Comparison of ENCODE assay signal across 27 cellular contexts in the genomic region with DNA sequence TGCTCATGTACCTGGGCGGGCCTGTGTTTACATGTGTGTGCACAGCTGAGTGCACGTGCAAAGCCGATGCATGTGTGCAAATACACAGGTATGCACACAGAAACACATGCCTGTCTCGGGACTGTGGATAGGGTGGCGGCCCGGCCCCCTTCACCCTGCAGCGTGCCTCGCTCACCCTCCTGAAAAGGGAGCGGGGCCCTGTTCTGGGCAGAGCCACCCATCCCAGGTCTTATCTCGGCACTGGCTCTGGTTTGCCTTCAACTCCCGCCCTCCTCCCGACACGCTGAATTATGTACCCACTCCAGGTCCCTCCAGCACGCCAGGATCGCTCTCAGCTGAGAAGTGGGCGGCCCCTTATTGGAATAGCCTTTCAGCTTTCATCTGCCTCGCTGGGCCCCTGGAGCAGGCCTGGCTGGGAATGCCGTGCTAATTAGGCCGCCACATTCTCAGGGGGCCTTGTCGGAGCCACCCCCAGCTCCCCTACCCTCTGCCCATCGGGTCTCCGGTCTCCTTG.
DNase-seq lines count a peak whose midpoint lies in the region; FAIRE-seq and TF ChIP-seq lines count a peak whose summit lies in the region.
"Had no signal": no experiment of that assay in that cellular context is flagged by ENCODE, and none has a peak within 500 bp of the region (broad histone marks: within the 10 kb centered on the region; RNA-seq: fewer than 3 reads in every experiment).

No MANE protein-coding gene starts in this region.

- H3K27me3 Mint-ChIP-seq in H9 (ENCODE audit: low read depth) (peaks cover 39% of the 10 kb centered on the region), nephron progenitor cell (ENCODE audit: low read depth, poor library complexity) (peaks cover 23% of the 10 kb centered on the region)

- WGBS in H9 (ENCODE audit: extremely low coverage, insufficient read length, low lambda C conversion rate): no CpG with 5 or more reads among the region's 22 CpGs

- H2AK5ac ChIP-seq in H9 (ENCODE audit: insufficient read length, low read length): no peak overlapping the region

- H3K9me3 ChIP-seq in H9 (ENCODE audit: control insufficient read depth, low read depth, low read length) (no peaks in the 10 kb centered on the region), left ventricle myocardium inferior (replicated peaks) (no peaks in the 10 kb centered on the region)
- H3K9me3 ChIP-seq: body of pancreas had no signal

- H3K4me3 Mint-ChIP-seq in H9 (no peak overlapping the region), nephron progenitor cell (no peak overlapping the region)
- H3K4me3 Mint-ChIP-seq: activated CD8-positive, alpha-beta T cell treated with anti-CD3 and anti-CD28 coated beads, Interleukin-2, amount 10 ng/mL, durations not matched to agents 7 days and 5 days; stimulated activated memory B cell treated with anti-CD40 and anti-IgM and Interleukin-4, amounts not matched to agents 10 μg/mL and 1 μg/mL and 100 μg/mL, for 72 hours had no signal

- no peak overlapping the region for H4K8ac ChIP-seq in H9 (replicated peaks; ENCODE audit: insufficient read length, low read depth, low read length)

- H3K79me2 ChIP-seq in H9 (ENCODE audit: insufficient read depth, low read length): no peaks in the 10 kb centered on the region

- no peaks in the 10 kb centered on the region for H4K20me1 ChIP-seq in H9 (ENCODE audit: control insufficient read depth, insufficient read depth, insufficient read length)

- no peaks in the 10 kb centered on the region for H3K79me1 ChIP-seq in H9 (ENCODE audit: insufficient read depth, low read depth, low read length, poor library complexity, severe bottlenecking)

- no peaks in the 10 kb centered on the region for H3K27me3 ChIP-seq in H9 (ENCODE audit: insufficient read depth, low read length)
- no peaks in the 10 kb centered on the region for H3K27me3 ChIP-seq in left ventricle myocardium inferior (ENCODE audit: low read depth)
- H3K27me3 ChIP-seq: BLaER1 treated with 17β-estradiol and CSF1 and Interleukin-3, amounts not matched to agents 10 nM and 100 nM; body of pancreas had no signal

- H3K18ac ChIP-seq in H9 (ENCODE audit: insufficient read length, low read depth, low read length): no peak overlapping the region

- intact Hi-C loops in left ventricle myocardium inferior (cut with micrococcal nuclease): no loop called here

- H3K27ac Mint-ChIP-seq in H9 (no peak overlapping the region), nephron progenitor cell (peak overlapping the region; percentile 64)
- H3K27ac Mint-ChIP-seq: activated CD8-positive, alpha-beta T cell treated with anti-CD3 and anti-CD28 coated beads, Interleukin-2, amount 10 ng/mL, durations not matched to agents 7 days and 5 days; stimulated activated memory B cell treated with anti-CD40 and anti-IgM and Interleukin-4, amounts not matched to agents 10 μg/mL and 1 μg/mL and 100 μg/mL, for 72 hours had no signal

- no peak overlapping the region for H4K91ac ChIP-seq in H9 (ENCODE audit: insufficient read length, low read depth, low read length)

- no peak overlapping the region for H4K5ac ChIP-seq in H9 (ENCODE audit: insufficient read length, low read depth, low read length)

- TF ChIP-seq POLR2A in GM12892 (IDR thresholded peaks at IDR 0.05; ENCODE audit: low read depth, low read length): no peak

- H3K4me1 Mint-ChIP-seq in H9 (peaks cover 5 to 15% of the 10 kb centered on the region in 2 experiments; a peak in 3 of 4 replicates), nephron progenitor cell (peaks cover 58% of the 10 kb centered on the region)
- H3K4me1 Mint-ChIP-seq: stimulated activated memory B cell treated with anti-CD40 and anti-IgM and Interleukin-4, amounts not matched to agents 10 μg/mL and 1 μg/mL and 100 μg/mL, for 72 hours had no signal

- DNase-seq in H9 (no peak), amniotic epithelial cell (ENCODE audit: low read depth) (peak; percentile 18), left ventricle myocardium inferior (peak; percentile 73), nephron progenitor cell (peak; percentile 58), SIG-M5 (lab: John Stamatoyannopoulos, UW) (no peak), hippocampal formation (lab: John Stamatoyannopoulos, UW) (no peak), GM19239 (ENCODE audit: insufficient read length, low spot score) (no peak), GM12892 (ENCODE audit: insufficient read length) (no peak)
- DNase-seq: activated CD4-positive, alpha-beta T cell treated with anti-CD3 and anti-CD28 coated beads for 1 hour; activated CD8-positive, alpha-beta T cell treated with anti-CD3 and anti-CD28 coated beads, Interleukin-2, amount 10 ng/mL, durations not matched to agents 7 days and 5 days; activated effector memory CD4-positive, alpha-beta T cell treated with anti-CD3 and anti-CD28 coated beads, Interleukin-2, amount 50 U/mL, for 16 hours; activated T-cell treated with anti-CD3 and anti-CD28 coated beads for 4 hours; body of pancreas; COR-L47; effector memory CD4-positive, alpha-beta T cell; foreskin fibroblast; GF-D8; GOT3; NCI-H226; occipital lobe; OCI-M1; stimulated activated CD4-positive, alpha-beta T cell treated with anti-CD3 and anti-CD28 coated beads, Interleukin-4, amount 100 ng/mL, for 1 hour; T-helper 1 cell had no signal

- H3K4me3 ChIP-seq in left ventricle myocardium inferior: peak overlapping the region; percentile 38
- H3K4me3 ChIP-seq: BLaER1 treated with 17β-estradiol and CSF1 and Interleukin-3, amounts not matched to agents 10 nM and 100 nM; body of pancreas had no signal

- H3K56ac ChIP-seq in H9 (ENCODE audit: insufficient read length, low read depth, low read length): no peak overlapping the region

- H3K4ac ChIP-seq in H9 (ENCODE audit: low read depth, low read length): no peak overlapping the region

- H3K14ac ChIP-seq in H9 (ENCODE audit: insufficient read depth, low read length): peak overlapping the region; percentile 57; the same call in 1 of the 2 replicates

- H2BK5ac ChIP-seq in H9 (ENCODE audit: insufficient read length, low read length): no peak overlapping the region

- no peak overlapping the region for H2BK20ac ChIP-seq in H9 (ENCODE audit: low read depth, low read length, poor library complexity, severe bottlenecking)

- H2BK120ac ChIP-seq in H9 (ENCODE audit: low read depth, low read length, poor library complexity, severe bottlenecking): no peak overlapping the region

- FAIRE-seq in GM19239 (lab: Jason Lieb, UNC) (no peak), GM12892 (lab: Jason Lieb, UNC) (no peak)
- FAIRE-seq: colon, TTC549 had no signal

- no peaks in the 10 kb centered on the region for H3K36me3 ChIP-seq in left ventricle myocardium inferior
- H3K36me3 ChIP-seq: BLaER1 treated with 17β-estradiol and CSF1 and Interleukin-3, amounts not matched to agents 10 nM and 100 nM had no signal

- no peak overlapping the region for H3K9ac ChIP-seq in H9 (ENCODE audit: extremely low read depth, insufficient read length, low read length)

- H3T11ph ChIP-seq in H9 (ENCODE audit: low read length): no peak overlapping the region

- H3K4me2 ChIP-seq in H9 (ENCODE audit: insufficient read depth, insufficient read length, low read length): no peak overlapping the region

- H3K9me3 Mint-ChIP-seq in H9: no peaks in the 10 kb centered on the region; a peak in 2 of 5 replicates
- peaks cover 9% of the 10 kb centered on the region for H3K9me3 Mint-ChIP-seq in nephron progenitor cell

- H3K23ac ChIP-seq in H9 (ENCODE audit: insufficient read length, low read depth, low read length): no peak overlapping the region

- H2AFZ ChIP-seq in H9 (ENCODE audit: low read length): no peak overlapping the region

- H3K4me1 ChIP-seq in H9 (ENCODE audit: insufficient read depth, low read length): no peaks in the 10 kb centered on the region
- H3K4me1 ChIP-seq in left ventricle myocardium inferior: peaks cover 17% of the 10 kb centered on the region
- H3K4me1 ChIP-seq: body of pancreas had no signal

- H2BK15ac ChIP-seq in H9 (ENCODE audit: low read depth, low read length): no peak overlapping the region

- H2BK12ac ChIP-seq in H9 (ENCODE audit: insufficient read length, low read depth, low read length): no peak overlapping the region

- H3K36me3 Mint-ChIP-seq in H9 (ENCODE audit: insufficient read depth in 1 of 3, low read depth in 3 of 3): no peaks in the 10 kb centered on the region
- H3K36me3 Mint-ChIP-seq in nephron progenitor cell (ENCODE audit: low read depth): no peaks in the 10 kb centered on the region
- H3K36me3 Mint-ChIP-seq: stimulated activated memory B cell treated with anti-CD40 and anti-IgM and Interleukin-4, amounts not matched to agents 10 μg/mL and 1 μg/mL and 100 μg/mL, for 72 hours had no signal

- H3K27ac ChIP-seq in H9 (ENCODE audit: insufficient read length, low read depth, low read length) (no peak overlapping the region), left ventricle myocardium inferior (replicated peaks) (peak overlapping the region; percentile 90)
- H3K27ac ChIP-seq: BLaER1 treated with 17β-estradiol and CSF1 and Interleukin-3, amounts not matched to agents 10 nM and 100 nM; body of pancreas had no signal

- TF ChIP-seq CTCF in H9 (conservative IDR thresholded peaks at IDR 0.05) (no peak), left ventricle myocardium inferior (IDR thresholded peaks at IDR 0.05; ENCODE audit: borderline replicate concordance) (no peak), nephron progenitor cell (IDR thresholded peaks at IDR 0.05) (no peak)

- no peaks in the 10 kb centered on the region for H3K23me2 ChIP-seq in H9 (ENCODE audit: insufficient read length, low read depth, low read length, poor library complexity, severe bottlenecking)

Comparison
In these comparisons a context has a peak if more than half of its experiments do, and no peak if none do; other contexts are left out.
1. DNase-seq: peak in amniotic epithelial cell (single experiment), left ventricle myocardium inferior (single experiment) and nephron progenitor cell (single experiment); none in H9 (single experiment), SIG-M5 (single experiment), hippocampal formation (0 of 2), GM19239 (single experiment) and GM12892 (single experiment).